ENCODE assay signal across 1 cellular context in genomic region chr16:67247698-67248400, GRCh38.
TF ChIP-seq lines count a peak whose summit lies in the region.

No MANE protein-coding gene starts in this region.

TF ChIP-seq in HepG2, 621 proteins besides CTCF, POLR2A, EP300 and RAD21 (continues in another document):
- TF ChIP-seq GLI4 (CRISPR knock-in tag; IDR thresholded peaks at IDR 0.05; ENCODE audit: borderline replicate concordance) (0 out of 2 replicates have a peak, but pooled peaks have one; percentile 8), ZNF780A (CRISPR knock-in tag; IDR thresholded peaks at IDR 0.05) (no peak), FLYWCH1 (CRISPR knock-in tag; IDR thresholded peaks at IDR 0.05) (0 out of 2 replicates have a peak, but pooled peaks have one; percentile 41), MEIS1 (CRISPR knock-in tag; IDR thresholded peaks at IDR 0.05; ENCODE audit: borderline replicate concordance) (no peak), ZSCAN31 (CRISPR knock-in tag; IDR thresholded peaks at IDR 0.05; ENCODE audit: low read depth) (0 out of 2 replicates have a peak, but pooled peaks have one; percentile 57), ZNF691 (CRISPR knock-in tag; IDR thresholded peaks at IDR 0.05; ENCODE audit: borderline replicate concordance, low read depth) (0 out of 2 replicates have a peak, but pooled peaks have one; percentile 2), ZNF775 (CRISPR knock-in tag; IDR thresholded peaks at IDR 0.05; ENCODE audit: borderline replicate concordance) (0 out of 2 replicates have a peak, but pooled peaks have one; percentile 7), HOXD1 (CRISPR knock-in tag; IDR thresholded peaks at IDR 0.05) (peak; percentile 15; the same call in 1 of the 2 replicates), MTF2 (CRISPR knock-in tag; IDR thresholded peaks at IDR 0.05; ENCODE audit: borderline replicate concordance) (0 out of 2 replicates have a peak, but pooled peaks have one; percentile 39), ZNF501 (CRISPR knock-in tag; IDR thresholded peaks at IDR 0.05) (peak; percentile 10; the same call in 1 of the 2 replicates), ZNF556 (CRISPR knock-in tag; IDR thresholded peaks at IDR 0.05; ENCODE audit: borderline replicate concordance) (no peak), ZNF275 (CRISPR knock-in tag; IDR thresholded peaks at IDR 0.05; ENCODE audit: borderline replicate concordance) (no peak), ONECUT2 (CRISPR knock-in tag; IDR thresholded peaks at IDR 0.05) (peak; percentile 41; the same call in 1 of the 2 replicates), ZNF878 (CRISPR knock-in tag; IDR thresholded peaks at IDR 0.05) (0 out of 2 replicates have a peak, but pooled peaks have one; percentile 58), BCL6 (CRISPR knock-in tag; IDR thresholded peaks at IDR 0.05) (no peak), USF2 (IDR thresholded peaks at IDR 0.05; ENCODE audit: low read depth, low read length) (no peak), USF2 (CRISPR knock-in tag; IDR thresholded peaks at IDR 0.05; ENCODE audit: borderline replicate concordance) (0 out of 2 replicates have a peak, but pooled peaks have one; percentile 37), ELF1 (CRISPR knock-in tag; IDR thresholded peaks at IDR 0.05) (no peak), XRCC5 (optimal IDR thresholded peaks at IDR 0.05; ENCODE audit: low read length) (no peak), ZNF232 (CRISPR knock-in tag; IDR thresholded peaks at IDR 0.05; ENCODE audit: borderline replicate concordance) (peak; percentile 19; the same call in 1 of the 2 replicates), ZIK1 (CRISPR knock-in tag; IDR thresholded peaks at IDR 0.05; ENCODE audit: borderline replicate concordance, low read depth) (no peak), MXD4 (CRISPR knock-in tag; IDR thresholded peaks at IDR 0.05) (peak; percentile 58; the same call in 1 of the 2 replicates), ATF2 (CRISPR knock-in tag; IDR thresholded peaks at IDR 0.05) (0 out of 2 replicates have a peak, but pooled peaks have one; percentile 12), ZNF747 (CRISPR knock-in tag; IDR thresholded peaks at IDR 0.05; ENCODE audit: borderline replicate concordance) (peak; percentile 76), SP1 (IDR thresholded peaks at IDR 0.05) (no peak), SP1 (CRISPR knock-in tag; IDR thresholded peaks at IDR 0.05) (peak; percentile 6; the same call in 1 of the 2 replicates), RARG (CRISPR knock-in tag; IDR thresholded peaks at IDR 0.05; ENCODE audit: low read depth) (0 out of 2 replicates have a peak, but pooled peaks have one; percentile 80), ZNF276 (CRISPR knock-in tag; IDR thresholded peaks at IDR 0.05; ENCODE audit: low read depth) (0 out of 2 replicates have a peak, but pooled peaks have one; percentile 12), ZNF510 (CRISPR knock-in tag; IDR thresholded peaks at IDR 0.05; ENCODE audit: low read depth) (peak; percentile 40; the same call in 1 of the 2 replicates), DBP (CRISPR knock-in tag; IDR thresholded peaks at IDR 0.05; ENCODE audit: not compliant biosample characterization) (peak; percentile 57), RXRA (CRISPR knock-in tag; IDR thresholded peaks at IDR 0.05) (0 out of 2 replicates have a peak, but pooled peaks have one; percentile 2), FOXJ3 (CRISPR knock-in tag; IDR thresholded peaks at IDR 0.05; ENCODE audit: borderline replicate concordance) (0 out of 2 replicates have a peak, but pooled peaks have one; percentile 31), ZSCAN29 (CRISPR knock-in tag; conservative IDR thresholded peaks at IDR 0.05) (0 out of 2 replicates have a peak, but pooled peaks have one; percentile 25), ZNF503 (CRISPR knock-in tag; IDR thresholded peaks at IDR 0.05) (peak; percentile 50; the same call in 1 of the 2 replicates), ZBTB40 (IDR thresholded peaks at IDR 0.05) (no peak), ZBTB40 (CRISPR knock-in tag; IDR thresholded peaks at IDR 0.05) (0 out of 2 replicates have a peak, but pooled peaks have one; percentile 10), MLLT10 (CRISPR knock-in tag; IDR thresholded peaks at IDR 0.05) (no peak), ZNF709 (CRISPR knock-in tag; IDR thresholded peaks at IDR 0.05) (0 out of 2 replicates have a peak, but pooled peaks have one; percentile 39), MYPOP (CRISPR knock-in tag; IDR thresholded peaks at IDR 0.05) (0 out of 2 replicates have a peak, but pooled peaks have one; percentile 32)
